In genomic region chr2:69175795-69176715, GRCh38 we compare ENCODE assay signal across 18 cellular contexts.
A peak's percentile ranks its signal among the peaks of the same experiment; 100 is the strongest.
DNase-seq lines count a peak whose midpoint lies in the region; ATAC-seq and TF ChIP-seq lines count a peak whose summit lies in the region.
"Had no signal": no experiment of that assay in that cellular context is flagged by ENCODE, and none has a peak within 500 bp of the region (broad histone marks: within the 10 kb centered on the region; RNA-seq: fewer than 3 reads in every experiment).

No MANE protein-coding gene starts in this region.

- H3K9me3 ChIP-seq in right atrium auricular region (no peaks in the 10 kb centered on the region), heart right ventricle (no peaks in the 10 kb centered on the region), psoas muscle (no peaks in the 10 kb centered on the region)

- H3K36me3 ChIP-seq in right atrium auricular region (no peaks in the 10 kb centered on the region), heart right ventricle (no peaks in the 10 kb centered on the region), psoas muscle (ENCODE audit: insufficient read depth in 1 of 2, low read depth in 1 of 2) (no peaks in the 10 kb centered on the region)

- no peak for DNase-seq in right atrium auricular region (ENCODE audit: low spot score)
- DNase-seq in heart right ventricle = no peak
- DNase-seq in fibroblast of pulmonary artery (ENCODE audit: low read depth) = peak; percentile 55
- no peak for DNase-seq in psoas muscle
- DNase-seq in dorsolateral prefrontal cortex = no peak
- no peak for DNase-seq in cortex of kidney (lab: John Stamatoyannopoulos, UW)
- DNase-seq in DMS153 treated with DMSO at 0.1 percent for 48 hours (lab: John Stamatoyannopoulos, UW; ENCODE audit: unreplicated experiment) = no peak
- DNase-seq: activated CD4-positive, alpha-beta T cell treated with anti-CD3 and anti-CD28 coated beads for 36 hours; activated CD8-positive, alpha-beta memory T cell treated with anti-CD3 and anti-CD28 coated beads, Interleukin-2, amount 50 U/mL, for 4 hours; activated gamma-delta T cell; CD4-positive, alpha-beta T cell; DND-41; kidney; nucleus accumbens; SHP77 had no signal

- TF ChIP-seq CTCF in right atrium auricular region (IDR thresholded peaks at IDR 0.05) (no peak), heart right ventricle (IDR thresholded peaks at IDR 0.05) (no peak), fibroblast of pulmonary artery (IDR thresholded peaks at IDR 0.05; ENCODE audit: low read length, missing control alignments) (no peak), psoas muscle (IDR thresholded peaks at IDR 0.05) (no peak), dorsolateral prefrontal cortex (IDR thresholded peaks at IDR 0.05 in 54 of 56, conservative IDR thresholded peaks at IDR 0.05 in 2 of 56; ENCODE audit: low read depth in 1 of 56, partially characterized antibody in 56 of 56) (no peak)

- intact Hi-C loops in heart right ventricle (cut with DNase I) = no loop called here
- intact Hi-C loops in psoas muscle (cut with DNase I) = no loop called here
- intact Hi-C loops in dorsolateral prefrontal cortex (cut with DNase I) = no loop called here

- H3K4me3 ChIP-seq in right atrium auricular region (no peak overlapping the region), heart right ventricle (no peak overlapping the region), fibroblast of pulmonary artery (replicated peaks; ENCODE audit: low read depth, low read length) (no peak overlapping the region), psoas muscle (no peak overlapping the region), dorsolateral prefrontal cortex (no peak overlapping the region)
- H3K4me3 ChIP-seq: K562 had no signal

- H3K27ac ChIP-seq in right atrium auricular region (peak overlapping the region; percentile 79 to 87), heart right ventricle (peak overlapping the region in 3 of 10 donors; percentile 81 to 94 (median 84)), psoas muscle (peak overlapping the region; percentile 83), dorsolateral prefrontal cortex (peak overlapping the region in 3 of 59 donors; percentile 1 to 82 (median 32))
- H3K27ac ChIP-seq: epithelial cell of prostate had no signal

- 90 to 91% methylated on average over 7 of the region's 7 CpGs for WGBS in heart right ventricle, 2 donors
- WGBS in psoas muscle, 3 donors = 82 to 90% (median 83%) methylated on average over 7 of the region's 7 CpGs

- H3K4me1 ChIP-seq in right atrium auricular region = peaks cover 0 to 19% of the 10 kb centered on the region in 2 donors
- H3K4me1 ChIP-seq in heart right ventricle = peaks cover 0 to 45% (median 21%) of the 10 kb centered on the region in 9 donors
- H3K4me1 ChIP-seq in psoas muscle = peaks cover 21% of the 10 kb centered on the region

- ATAC-seq in heart right ventricle (no peak), psoas muscle (no peak), GM21360 (IDR thresholded peaks at IDR 0.05; ENCODE audit: unreplicated experiment) (no peak)
- ATAC-seq: activated CD4-positive, alpha-beta T cell treated with anti-CD3 and anti-CD28 coated beads for 36 hours; K562 had no signal

- H3K27me3 ChIP-seq in right atrium auricular region (no peaks in the 10 kb centered on the region), heart right ventricle (no peaks in the 10 kb centered on the region), psoas muscle (ENCODE audit: insufficient read depth in 3 of 3, low read length in 2 of 3) (no peaks in the 10 kb centered on the region), dorsolateral prefrontal cortex (no peaks in the 10 kb centered on the region)
